Comparison of ENCODE assay signal across 24 cellular contexts in the genomic region with DNA sequence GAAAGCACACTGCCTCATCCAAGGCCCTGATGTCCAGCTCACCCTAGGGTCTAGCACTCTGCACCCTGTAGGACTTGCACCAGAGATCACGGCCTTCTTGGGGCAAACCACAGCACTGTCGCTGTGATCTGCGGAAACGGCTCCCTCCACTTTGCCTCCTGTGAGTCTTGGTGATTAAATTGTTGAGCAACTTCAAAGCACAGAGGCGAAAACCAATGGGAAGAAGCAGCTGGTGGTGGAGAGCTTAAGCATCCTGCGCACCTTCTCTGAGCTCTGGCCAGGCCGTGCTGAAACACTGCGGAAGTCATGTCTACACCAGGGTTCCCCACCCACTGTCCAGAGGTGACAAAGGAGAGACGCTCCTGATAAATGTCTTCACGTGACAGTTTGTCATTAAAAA.
"Had no signal": no experiment of that assay in that cellular context is flagged by ENCODE, and none has a peak within 500 bp of the region (broad histone marks: within the 10 kb centered on the region; RNA-seq: fewer than 3 reads in every experiment).

No MANE protein-coding gene starts in this region.

- H3K27ac Mint-ChIP-seq: activated B cell treated with CpG ODN at 0.5 μM for 24 hours; activated CD4-positive, alpha-beta memory T cell treated with anti-CD3 and anti-CD28 coated beads for 36 hours; activated naive CD8-positive, alpha-beta T cell treated with anti-CD3 and anti-CD28 coated beads, Interleukin-2, amount 50 U/mL, for 24 hours; activated T-helper 1 cell treated with anti-CD3 and anti-CD28 coated beads, Interleukin-12 subunit alpha, Interleukin-12 subunit beta, Interleukin-2, Interleukin-4 antibody, amounts not matched to agents 30 ng/mL and 10 ng/mL and 1 ng/mL, durations not matched to agents 14 hours and 24 hours and 36 hours; memory B cell; nephron; progenitor cell of endocrine pancreas had no signal

- H3K4me1 ChIP-seq: testis had no signal

- H3K9me3 Mint-ChIP-seq: activated B cell treated with CpG ODN at 0.5 μM for 24 hours; activated CD4-positive, alpha-beta memory T cell treated with anti-CD3 and anti-CD28 coated beads for 36 hours; activated naive CD8-positive, alpha-beta T cell treated with anti-CD3 and anti-CD28 coated beads, Interleukin-2, amount 50 U/mL, for 24 hours; activated T-helper 1 cell treated with anti-CD3 and anti-CD28 coated beads, Interleukin-12 subunit alpha, Interleukin-12 subunit beta, Interleukin-2, Interleukin-4 antibody, amounts not matched to agents 30 ng/mL and 10 ng/mL and 1 ng/mL, durations not matched to agents 14 hours and 24 hours and 36 hours; memory B cell; nephron had no signal

- DNase-seq: activated B cell treated with CpG ODN at 0.5 μM for 24 hours; activated CD4-positive, alpha-beta memory T cell treated with anti-CD3 and anti-CD28 coated beads for 36 hours; activated CD4-positive, alpha-beta T cell treated with anti-CD3 and anti-CD28 coated beads for 4 hours; activated gamma-delta T cell; activated naive CD4-positive, alpha-beta T cell treated with anti-CD3 and anti-CD28 coated beads, Interleukin-2, amount 50 U/mL, for 16 hours; activated naive CD8-positive, alpha-beta T cell treated with anti-CD3 and anti-CD28 coated beads, Interleukin-2, amount 50 U/mL, for 24 hours; activated T-cell treated with anti-CD3 and anti-CD28 coated beads for 4 hours; cerebellar nuclear complex; esophagus squamous epithelium; heart left ventricle; left cardiac atrium; occipital lobe; retina; stimulated activated CD4-positive, alpha-beta T cell treated with anti-CD3 and anti-CD28 coated beads, Interleukin-2, amount 100 ng/mL, for 48 hours; stimulated activated naive CD4-positive, alpha-beta T cell; T-helper 9 cell; testis; trophoblast cell had no signal

- H3K27me3 Mint-ChIP-seq: activated B cell treated with CpG ODN at 0.5 μM for 24 hours; activated CD4-positive, alpha-beta memory T cell treated with anti-CD3 and anti-CD28 coated beads for 36 hours; activated naive CD8-positive, alpha-beta T cell treated with anti-CD3 and anti-CD28 coated beads, Interleukin-2, amount 50 U/mL, for 24 hours; memory B cell; progenitor cell of endocrine pancreas had no signal

- H3K36me3 ChIP-seq: gastroesophageal sphincter, heart left ventricle had no signal

- H3K4me3 Mint-ChIP-seq: activated B cell treated with CpG ODN at 0.5 μM for 24 hours; activated CD4-positive, alpha-beta memory T cell treated with anti-CD3 and anti-CD28 coated beads for 36 hours; activated naive CD8-positive, alpha-beta T cell treated with anti-CD3 and anti-CD28 coated beads, Interleukin-2, amount 50 U/mL, for 24 hours; activated T-helper 1 cell treated with anti-CD3 and anti-CD28 coated beads, Interleukin-12 subunit alpha, Interleukin-12 subunit beta, Interleukin-2, Interleukin-4 antibody, amounts not matched to agents 30 ng/mL and 10 ng/mL and 1 ng/mL, durations not matched to agents 14 hours and 24 hours and 36 hours; memory B cell; nephron had no signal

- H3K27ac ChIP-seq: coronary artery, heart left ventricle, testis had no signal

- H3K27me3 ChIP-seq: esophagus squamous epithelium, gastroesophageal sphincter, heart left ventricle, testis had no signal

- H3K4me3 ChIP-seq: coronary artery, esophagus squamous epithelium, gastroesophageal sphincter, heart left ventricle, testis had no signal

- ATAC-seq: activated naive CD8-positive, alpha-beta T cell treated with anti-CD3 and anti-CD28 coated beads, Interleukin-2, amount 50 U/mL, for 24 hours; gastroesophageal sphincter; heart left ventricle; left cardiac atrium had no signal

- H3K9me3 ChIP-seq: esophagus squamous epithelium, gastroesophageal sphincter, heart left ventricle, testis had no signal
